ENCODE assay signal across 16 cellular contexts in genomic region chr15:66772604-66772966, GRCh38.
A peak's percentile ranks its signal among the peaks of the same experiment; 100 is the strongest.
DNase-seq lines count a peak whose midpoint lies in the region; ATAC-seq and TF ChIP-seq lines count a peak whose summit lies in the region.
"Had no signal": no experiment of that assay in that cellular context is flagged by ENCODE, and none has a peak within 500 bp of the region (broad histone marks: within the 10 kb centered on the region; RNA-seq: fewer than 3 reads in every experiment).

No MANE protein-coding gene starts in this region.

- TF ChIP-seq CTCF in heart right ventricle (IDR thresholded peaks at IDR 0.05) (no peak), progenitor cell of endocrine pancreas (IDR thresholded peaks at IDR 0.05; ENCODE audit: unreplicated experiment) (no peak)

- 37 to 58% methylated on average over 4 of the region's 4 CpGs for WGBS in heart right ventricle, 2 donors
- WGBS in aorta, 2 donors, result 34 to 44% methylated on average over 4 of the region's 4 CpGs

- H3K9me3 Mint-ChIP-seq in progenitor cell of endocrine pancreas (ENCODE audit: low read depth), result no peaks in the 10 kb centered on the region
- no peaks in the 10 kb centered on the region for H3K9me3 Mint-ChIP-seq in effector memory CD8-positive, alpha-beta T cell
- H3K9me3 Mint-ChIP-seq: activated CD4-positive, alpha-beta memory T cell treated with anti-CD3 and anti-CD28 coated beads, Interleukin-2, amount 10 ng/mL, durations not matched to agents 7 days and 5 days; activated T-helper 1 cell treated with anti-CD3 and anti-CD28 coated beads, Interleukin-12 subunit alpha, Interleukin-12 subunit beta, Interleukin-2, Interleukin-4 antibody, amounts not matched to agents 30 ng/mL and 10 ng/mL and 1 ng/mL, durations not matched to agents 14 hours and 24 hours and 36 hours had no signal

- H3K4me3 ChIP-seq in heart right ventricle, result no peak overlapping the region
- H3K4me3 ChIP-seq in aorta (ENCODE audit: low read length in 2 of 2), result no peak overlapping the region

- DNase-seq in heart right ventricle, result no peak
- DNase-seq in cardiac septum (ENCODE audit: low spot score), result no peak
- DNase-seq in left lobe of liver (ENCODE audit: low spot score), result no peak
- no peak for DNase-seq in progenitor cell of endocrine pancreas (ENCODE audit: low spot score, unreplicated experiment)
- no peak for DNase-seq in aorta
- no peak for DNase-seq in effector memory CD8-positive, alpha-beta T cell
- DNase-seq in iPS-NIHi11 (ENCODE audit: low spot score), result no peak
- DNase-seq: activated CD4-positive, alpha-beta memory T cell treated with anti-CD3 and anti-CD28 coated beads, Interleukin-2, amount 10 ng/mL, durations not matched to agents 7 days and 5 days; DMS79 treated with DMSO at 0.1 percent for 48 hours; glutamatergic neuron; NCI-H2029; NCI-H510A treated with DMSO at 0.1 percent for 48 hours; PC-3 had no signal

- H3K27me3 Mint-ChIP-seq in progenitor cell of endocrine pancreas, result no peaks in the 10 kb centered on the region
- peaks cover 19 to 67% of the 10 kb centered on the region in 2 donors for H3K27me3 Mint-ChIP-seq in effector memory CD8-positive, alpha-beta T cell

- peaks cover 55% of the 10 kb centered on the region for H3K4me1 Mint-ChIP-seq in progenitor cell of endocrine pancreas (ENCODE audit: low read depth)
- H3K4me1 Mint-ChIP-seq in effector memory CD8-positive, alpha-beta T cell (ENCODE audit: low read depth in 2 of 2), result no peaks in the 10 kb centered on the region
- H3K4me1 Mint-ChIP-seq: activated CD4-positive, alpha-beta memory T cell treated with anti-CD3 and anti-CD28 coated beads, Interleukin-2, amount 10 ng/mL, durations not matched to agents 7 days and 5 days had no signal

- H3K4me1 ChIP-seq in heart right ventricle (peaks cover 12 to 90% (median 55%) of the 10 kb centered on the region in 9 donors), aorta (ENCODE audit: control insufficient read depth in 1 of 2, insufficient read depth in 2 of 2, low read length in 2 of 2) (no peaks in the 10 kb centered on the region)

- no peaks in the 10 kb centered on the region for H3K36me3 Mint-ChIP-seq in progenitor cell of endocrine pancreas (ENCODE audit: insufficient read depth)
- no peaks in the 10 kb centered on the region for H3K36me3 Mint-ChIP-seq in effector memory CD8-positive, alpha-beta T cell (ENCODE audit: insufficient read depth)
- H3K36me3 Mint-ChIP-seq: CD14-positive monocyte had no signal

- H3K27ac ChIP-seq in heart right ventricle, result peak overlapping the region in 8 of 10 donors; percentile 59 to 80 (median 72)
- peak overlapping the region; percentile 4 to 85 for H3K27ac ChIP-seq in aorta (ENCODE audit: low read depth in 1 of 2, low read length in 2 of 2)

- peak in 1 of 8 donors; percentile 2 for ATAC-seq in heart right ventricle
- peak; percentile 14 for ATAC-seq in left lobe of liver
- no peak for ATAC-seq in aorta (ENCODE audit: low FRiP score)
- ATAC-seq in effector memory CD8-positive, alpha-beta T cell (replicated peaks), result no peak
- ATAC-seq in GM21360 (IDR thresholded peaks at IDR 0.05; ENCODE audit: unreplicated experiment), result no peak
- ATAC-seq: PC-3 had no signal

- no peaks in the 10 kb centered on the region for H3K36me3 ChIP-seq in heart right ventricle
- H3K36me3 ChIP-seq in aorta (ENCODE audit: control insufficient read depth in 1 of 2, insufficient read depth in 2 of 2, low read length in 1 of 2), result no peaks in the 10 kb centered on the region

- peak overlapping the region; percentile 97 for H3K27ac Mint-ChIP-seq in progenitor cell of endocrine pancreas
- no peak overlapping the region for H3K27ac Mint-ChIP-seq in effector memory CD8-positive, alpha-beta T cell
- H3K27ac Mint-ChIP-seq: activated CD4-positive, alpha-beta memory T cell treated with anti-CD3 and anti-CD28 coated beads, Interleukin-2, amount 10 ng/mL, durations not matched to agents 7 days and 5 days; activated T-helper 1 cell treated with anti-CD3 and anti-CD28 coated beads, Interleukin-12 subunit alpha, Interleukin-12 subunit beta, Interleukin-2, Interleukin-4 antibody, amounts not matched to agents 30 ng/mL and 10 ng/mL and 1 ng/mL, durations not matched to agents 14 hours and 24 hours and 36 hours; CD14-positive monocyte had no signal

- no peak overlapping the region for H3K4me3 Mint-ChIP-seq in progenitor cell of endocrine pancreas (ENCODE audit: low read depth)
- no peak overlapping the region for H3K4me3 Mint-ChIP-seq in effector memory CD8-positive, alpha-beta T cell
- H3K4me3 Mint-ChIP-seq: activated CD4-positive, alpha-beta memory T cell treated with anti-CD3 and anti-CD28 coated beads, Interleukin-2, amount 10 ng/mL, durations not matched to agents 7 days and 5 days; activated T-helper 1 cell treated with anti-CD3 and anti-CD28 coated beads, Interleukin-12 subunit alpha, Interleukin-12 subunit beta, Interleukin-2, Interleukin-4 antibody, amounts not matched to agents 30 ng/mL and 10 ng/mL and 1 ng/mL, durations not matched to agents 14 hours and 24 hours and 36 hours had no signal

- no peaks in the 10 kb centered on the region for H3K27me3 ChIP-seq in heart right ventricle
- no peaks in the 10 kb centered on the region for H3K27me3 ChIP-seq in aorta (ENCODE audit: control insufficient read depth in 1 of 2, insufficient read depth in 2 of 2, low read length in 1 of 2)

- intact Hi-C loops in heart right ventricle (cut with DNase I) (loop anchor here in 6 of 10 donors (2.0 to 10.0 kb wide), 7 partner anchors 40 to 170 kb away; partner anchors contain the start of gene SMAD6 (in 1 of the 6)), cardiac septum (cut with DNase I) (loop anchor here (5.0 kb wide), 1 partner anchor 170 kb away; no protein-coding TSS in a partner anchor), aorta (cut with DNase I) (loop anchor here (5.0 kb wide), 2 partner anchors 150 to 155 kb away; no protein-coding TSS in a partner anchor)

- H3K9me3 ChIP-seq in heart right ventricle (no peaks in the 10 kb centered on the region), aorta (ENCODE audit: control insufficient read depth, low read length) (no peaks in the 10 kb centered on the region)
